Comparison of ENCODE assay signal across 30 cellular contexts in genomic region chr6:135081966-135082365, GRCh38.
"Had no signal": no experiment of that assay in that cellular context is flagged by ENCODE, and none has a peak within 500 bp of the region (broad histone marks: within the 10 kb centered on the region; RNA-seq: fewer than 3 reads in every experiment).

No MANE protein-coding gene starts in this region.

- H3K27ac Mint-ChIP-seq: activated B cell treated with CpG ODN at 0.5 μM for 24 hours; activated CD4-positive, alpha-beta memory T cell treated with anti-CD3 and anti-CD28 coated beads for 36 hours; activated CD4-positive, alpha-beta T cell treated with anti-CD3 and anti-CD28 coated beads, Interleukin-2, amount 10 ng/mL, durations not matched to agents 24 days and 14 days; activated CD8-positive, alpha-beta T cell treated with anti-CD3 and anti-CD28 coated beads for 36 hours; activated naive CD4-positive, alpha-beta T cell treated with anti-CD3 and anti-CD28 coated beads for 36 hours; activated T-cell treated with anti-CD3 and anti-CD28 coated beads, Interleukin-2, amount 50 U/mL, for 72 hours; activated T-helper 1 cell treated with anti-CD3 and anti-CD28 coated beads, Interleukin-12 subunit alpha, Interleukin-12 subunit beta, Interleukin-2, Interleukin-4 antibody, amounts not matched to agents 30 ng/mL and 10 ng/mL and 1 ng/mL, durations not matched to agents 14 hours and 24 hours and 36 hours; activated T-helper 17 cell treated with anti-CD3 and anti-CD28 coated beads, Interleukin-2, amount 50 U/mL, for 72 hours; T-helper 1 cell treated with Interleukin-12 subunit alpha and Interleukin-12 subunit beta and Interleukin-4 antibody, amounts not matched to agents 30 μg/mL and 1 μg/mL, for 36 hours; T-helper 2 cell treated with Interferon-gamma antibody and Interleukin-4, amounts not matched to agents 5 μg/mL and 100 μg/mL, for 36 hours had no signal

- ATAC-seq: activated CD8-positive, alpha-beta T cell treated with anti-CD3 and anti-CD28 coated beads for 36 hours; activated naive CD4-positive, alpha-beta T cell treated with anti-CD3 and anti-CD28 coated beads, Interleukin-2, amount 50 U/mL, for 72 hours; activated T-cell treated with anti-CD3 and anti-CD28 coated beads, Interleukin-2, amount 50 U/mL, for 4 hours; activated T-cell treated with anti-CD3 and anti-CD28 coated beads, Interleukin-2, amount 50 U/mL, for 72 hours; activated T-helper 17 cell treated with anti-CD3 and anti-CD28 coated beads, Interleukin-2, amount 50 U/mL, for 72 hours; body of pancreas had no signal

- H3K27me3 Mint-ChIP-seq: activated B cell treated with CpG ODN at 0.5 μM for 24 hours; activated CD4-positive, alpha-beta memory T cell treated with anti-CD3 and anti-CD28 coated beads for 36 hours; activated CD4-positive, alpha-beta T cell treated with anti-CD3 and anti-CD28 coated beads, Interleukin-2, amount 10 ng/mL, durations not matched to agents 24 days and 14 days; activated CD8-positive, alpha-beta T cell treated with anti-CD3 and anti-CD28 coated beads for 36 hours; activated T-helper 17 cell treated with anti-CD3 and anti-CD28 coated beads, Interleukin-2, amount 50 U/mL, for 72 hours had no signal

- DNase-seq: activated B cell treated with CpG ODN at 0.5 μM for 24 hours; activated CD4-positive, alpha-beta memory T cell treated with anti-CD3 and anti-CD28 coated beads for 36 hours; activated CD4-positive, alpha-beta T cell treated with anti-CD3 and anti-CD28 coated beads for 4 hours; activated CD4-positive, alpha-beta T cell treated with anti-CD3 and anti-CD28 coated beads, Interleukin-2, amount 50 U/mL, for 1 hour; activated CD4-positive, alpha-beta T cell treated with anti-CD3 and anti-CD28 coated beads, Interleukin-2, amount 50 U/mL, for 4 hours; activated CD4-positive, CD25-positive, alpha-beta regulatory T cell treated with anti-CD3 and anti-CD28 coated beads, Interleukin-2, amount 50 U/mL, for 72 hours; activated CD8-positive, alpha-beta memory T cell treated with anti-CD3 and anti-CD28 coated beads, Interleukin-2, amount 50 U/mL, for 4 hours; activated CD8-positive, alpha-beta T cell treated with anti-CD3 and anti-CD28 coated beads for 36 hours; activated effector memory CD4-positive, alpha-beta T cell treated with anti-CD3 and anti-CD28 coated beads, Interleukin-2, amount 50 U/mL, for 16 hours; activated gamma-delta T cell treated with Interleukin-2 at 50 U/mL for 16 hours; activated naive CD4-positive, alpha-beta T cell; activated naive CD4-positive, alpha-beta T cell treated with anti-CD3 and anti-CD28 coated beads for 36 hours; activated naive CD4-positive, alpha-beta T cell treated with anti-CD3 and anti-CD28 coated beads, Interleukin-2, amount 50 U/mL, for 16 hours; activated T-cell treated with anti-CD3 and anti-CD28 coated beads for 4 hours; activated T-cell treated with anti-CD3 and anti-CD28 coated beads, Interleukin-2, amount 50 U/mL, for 1 hour; activated T-cell treated with anti-CD3 and anti-CD28 coated beads, Interleukin-2, amount 50 U/mL, for 4 hours; activated T-cell treated with anti-CD3 and anti-CD28 coated beads, Interleukin-2, amount 50 U/mL, for 72 hours; aorta; body of pancreas; brain microvascular endothelial cell; central memory CD4-positive, alpha-beta T cell; T-helper 1 cell; T-helper 2 cell; T-helper 9 cell had no signal

- H3K4me3 Mint-ChIP-seq: activated B cell treated with CpG ODN at 0.5 μM for 24 hours; activated CD4-positive, alpha-beta memory T cell treated with anti-CD3 and anti-CD28 coated beads for 36 hours; activated CD4-positive, alpha-beta T cell treated with anti-CD3 and anti-CD28 coated beads, Interleukin-2, amount 10 ng/mL, durations not matched to agents 24 days and 14 days; activated CD8-positive, alpha-beta T cell treated with anti-CD3 and anti-CD28 coated beads for 36 hours; activated naive CD4-positive, alpha-beta T cell treated with anti-CD3 and anti-CD28 coated beads for 36 hours; activated T-cell treated with anti-CD3 and anti-CD28 coated beads, Interleukin-2, amount 50 U/mL, for 4 hours; activated T-cell treated with anti-CD3 and anti-CD28 coated beads, Interleukin-2, amount 50 U/mL, for 72 hours; activated T-helper 1 cell treated with anti-CD3 and anti-CD28 coated beads, Interleukin-12 subunit alpha, Interleukin-12 subunit beta, Interleukin-2, Interleukin-4 antibody, amounts not matched to agents 30 ng/mL and 10 ng/mL and 1 ng/mL, durations not matched to agents 14 hours and 24 hours and 36 hours; activated T-helper 17 cell treated with anti-CD3 and anti-CD28 coated beads, Interleukin-2, amount 50 U/mL, for 72 hours; T-helper 1 cell treated with Interleukin-12 subunit alpha and Interleukin-12 subunit beta and Interleukin-4 antibody, amounts not matched to agents 30 μg/mL and 1 μg/mL, for 36 hours; T-helper 2 cell treated with Interferon-gamma antibody and Interleukin-4, amounts not matched to agents 5 μg/mL and 100 μg/mL, for 36 hours had no signal
